In the genomic region with DNA sequence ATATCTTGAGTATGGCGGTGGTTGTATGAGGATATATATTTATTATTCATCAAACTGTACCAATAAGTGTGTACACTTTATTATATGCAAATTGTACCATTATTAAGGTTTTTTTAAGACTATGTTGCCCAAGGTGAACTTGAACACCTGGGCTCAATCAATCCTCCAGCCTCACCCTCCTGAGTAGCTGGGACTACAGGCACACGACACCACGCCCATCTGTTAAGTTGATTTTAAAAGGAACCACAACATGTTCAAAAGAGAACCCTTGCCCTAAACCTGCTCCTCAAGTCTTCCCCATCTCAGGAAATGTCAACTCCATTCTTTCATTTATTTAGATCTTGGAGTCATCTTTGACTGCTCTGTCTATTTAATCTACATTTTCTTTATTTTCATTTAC, we compare ENCODE assay signal across 35 cellular contexts.
"Had no signal": no experiment of that assay in that cellular context is flagged by ENCODE, and none has a peak within 500 bp of the region (broad histone marks: within the 10 kb centered on the region; RNA-seq: fewer than 3 reads in every experiment).

No MANE protein-coding gene starts in this region.

- ATAC-seq: activated CD8-positive, alpha-beta T cell treated with anti-CD3 and anti-CD28 coated beads for 36 hours; activated naive CD4-positive, alpha-beta T cell treated with anti-CD3 and anti-CD28 coated beads, Interleukin-2, amount 50 U/mL, for 72 hours; activated T-cell treated with anti-CD3 and anti-CD28 coated beads, Interleukin-2, amount 50 U/mL, for 4 hours; activated T-cell treated with anti-CD3 and anti-CD28 coated beads, Interleukin-2, amount 50 U/mL, for 72 hours; activated T-helper 17 cell treated with anti-CD3 and anti-CD28 coated beads, Interleukin-2, amount 50 U/mL, for 72 hours; body of pancreas; T-cell; T-helper 17 cell had no signal

- H3K27ac ChIP-seq: adrenal gland, body of pancreas, brain microvascular endothelial cell, breast epithelium, VCaP had no signal

- DNase-seq: activated B cell treated with CpG ODN at 0.5 μM for 24 hours; activated CD4-positive, alpha-beta memory T cell treated with anti-CD3 and anti-CD28 coated beads for 36 hours; activated CD4-positive, alpha-beta T cell treated with anti-CD3 and anti-CD28 coated beads for 4 hours; activated CD4-positive, alpha-beta T cell treated with anti-CD3 and anti-CD28 coated beads, Interleukin-2, amount 10 ng/mL, durations not matched to agents 24 days and 14 days; activated CD4-positive, alpha-beta T cell treated with anti-CD3 and anti-CD28 coated beads, Interleukin-2, amount 50 U/mL, for 1 hour; activated CD4-positive, alpha-beta T cell treated with anti-CD3 and anti-CD28 coated beads, Interleukin-2, amount 50 U/mL, for 4 hours; activated CD4-positive, CD25-positive, alpha-beta regulatory T cell treated with anti-CD3 and anti-CD28 coated beads, Interleukin-2, amount 50 U/mL, for 72 hours; activated CD8-positive, alpha-beta memory T cell treated with anti-CD3 and anti-CD28 coated beads, Interleukin-2, amount 50 U/mL, for 4 hours; activated CD8-positive, alpha-beta T cell treated with anti-CD3 and anti-CD28 coated beads for 36 hours; activated effector memory CD4-positive, alpha-beta T cell treated with anti-CD3 and anti-CD28 coated beads, Interleukin-2, amount 50 U/mL, for 16 hours; activated gamma-delta T cell treated with Interleukin-2 at 50 U/mL for 16 hours; activated naive CD4-positive, alpha-beta T cell; activated naive CD4-positive, alpha-beta T cell treated with anti-CD3 and anti-CD28 coated beads for 36 hours; activated naive CD4-positive, alpha-beta T cell treated with anti-CD3 and anti-CD28 coated beads, Interleukin-2, amount 50 U/mL, for 16 hours; activated naive CD8-positive, alpha-beta T cell treated with anti-CD3 and anti-CD28 coated beads for 36 hours; activated T-cell treated with anti-CD3 and anti-CD28 coated beads for 4 hours; activated T-cell treated with anti-CD3 and anti-CD28 coated beads, Interleukin-2, amount 50 U/mL, for 1 hour; activated T-cell treated with anti-CD3 and anti-CD28 coated beads, Interleukin-2, amount 50 U/mL, for 4 hours; activated T-cell treated with anti-CD3 and anti-CD28 coated beads, Interleukin-2, amount 50 U/mL, for 72 hours; adrenal gland; amniotic stem cell; aorta; body of pancreas; brain microvascular endothelial cell; central memory CD4-positive, alpha-beta T cell; T-cell; T-helper 17 cell; T1000 had no signal

- H3K4me3 Mint-ChIP-seq: activated B cell treated with CpG ODN at 0.5 μM for 24 hours; activated CD4-positive, alpha-beta memory T cell treated with anti-CD3 and anti-CD28 coated beads for 36 hours; activated CD4-positive, alpha-beta T cell treated with anti-CD3 and anti-CD28 coated beads, Interleukin-2, amount 10 ng/mL, durations not matched to agents 24 days and 14 days; activated CD8-positive, alpha-beta T cell treated with anti-CD3 and anti-CD28 coated beads for 36 hours; activated naive CD4-positive, alpha-beta T cell treated with anti-CD3 and anti-CD28 coated beads for 36 hours; activated naive CD8-positive, alpha-beta T cell treated with anti-CD3 and anti-CD28 coated beads for 36 hours; activated T-cell treated with anti-CD3 and anti-CD28 coated beads, Interleukin-2, amount 50 U/mL, for 4 hours; activated T-cell treated with anti-CD3 and anti-CD28 coated beads, Interleukin-2, amount 50 U/mL, for 72 hours; activated T-helper 1 cell treated with anti-CD3 and anti-CD28 coated beads, Interleukin-12 subunit alpha, Interleukin-12 subunit beta, Interleukin-2, Interleukin-4 antibody, amounts not matched to agents 30 ng/mL and 10 ng/mL and 1 ng/mL, durations not matched to agents 14 hours and 24 hours and 36 hours; activated T-helper 17 cell treated with anti-CD3 and anti-CD28 coated beads, Interleukin-2, amount 50 U/mL, for 72 hours; T-cell; T-helper 17 cell had no signal

- FAIRE-seq: astrocyte, TTC549 had no signal

- H3K36me3 ChIP-seq: adrenal gland, brain microvascular endothelial cell, breast epithelium had no signal

- H3K9me3 ChIP-seq: adrenal gland, body of pancreas, breast epithelium had no signal

- H3K4me3 ChIP-seq: adrenal gland, body of pancreas, breast epithelium had no signal

- H3K36me3 Mint-ChIP-seq: activated CD4-positive, alpha-beta memory T cell treated with anti-CD3 and anti-CD28 coated beads for 36 hours; activated naive CD4-positive, alpha-beta T cell treated with anti-CD3 and anti-CD28 coated beads, Interleukin-2, amount 50 U/mL, for 72 hours; activated naive CD8-positive, alpha-beta T cell treated with anti-CD3 and anti-CD28 coated beads for 36 hours; T-cell had no signal

- H3K4me1 ChIP-seq: adrenal gland, body of pancreas, breast epithelium had no signal

- H3K27me3 ChIP-seq: adrenal gland, body of pancreas, brain microvascular endothelial cell, breast epithelium had no signal

- H3K9me3 Mint-ChIP-seq: activated B cell treated with CpG ODN at 0.5 μM for 24 hours; activated CD4-positive, alpha-beta memory T cell treated with anti-CD3 and anti-CD28 coated beads for 36 hours; activated CD4-positive, alpha-beta T cell treated with anti-CD3 and anti-CD28 coated beads, Interleukin-2, amount 10 ng/mL, durations not matched to agents 24 days and 14 days; activated CD8-positive, alpha-beta T cell treated with anti-CD3 and anti-CD28 coated beads for 36 hours; activated naive CD4-positive, alpha-beta T cell treated with anti-CD3 and anti-CD28 coated beads for 36 hours; activated naive CD4-positive, alpha-beta T cell treated with anti-CD3 and anti-CD28 coated beads, Interleukin-2, amount 50 U/mL, for 72 hours; activated naive CD8-positive, alpha-beta T cell treated with anti-CD3 and anti-CD28 coated beads for 36 hours; activated T-cell treated with anti-CD3 and anti-CD28 coated beads, Interleukin-2, amount 50 U/mL, for 4 hours; activated T-cell treated with anti-CD3 and anti-CD28 coated beads, Interleukin-2, amount 50 U/mL, for 72 hours; activated T-helper 1 cell treated with anti-CD3 and anti-CD28 coated beads, Interleukin-12 subunit alpha, Interleukin-12 subunit beta, Interleukin-2, Interleukin-4 antibody, amounts not matched to agents 30 ng/mL and 10 ng/mL and 1 ng/mL, durations not matched to agents 14 hours and 24 hours and 36 hours; activated T-helper 17 cell treated with anti-CD3 and anti-CD28 coated beads, Interleukin-2, amount 50 U/mL, for 72 hours; T-cell had no signal

- H3K27ac Mint-ChIP-seq: activated B cell treated with CpG ODN at 0.5 μM for 24 hours; activated CD4-positive, alpha-beta memory T cell treated with anti-CD3 and anti-CD28 coated beads for 36 hours; activated CD4-positive, alpha-beta T cell treated with anti-CD3 and anti-CD28 coated beads, Interleukin-2, amount 10 ng/mL, durations not matched to agents 24 days and 14 days; activated CD8-positive, alpha-beta T cell treated with anti-CD3 and anti-CD28 coated beads for 36 hours; activated naive CD4-positive, alpha-beta T cell treated with anti-CD3 and anti-CD28 coated beads for 36 hours; activated naive CD4-positive, alpha-beta T cell treated with anti-CD3 and anti-CD28 coated beads, Interleukin-2, amount 50 U/mL, for 72 hours; activated naive CD8-positive, alpha-beta T cell treated with anti-CD3 and anti-CD28 coated beads for 36 hours; activated T-cell treated with anti-CD3 and anti-CD28 coated beads, Interleukin-2, amount 50 U/mL, for 72 hours; activated T-helper 1 cell treated with anti-CD3 and anti-CD28 coated beads, Interleukin-12 subunit alpha, Interleukin-12 subunit beta, Interleukin-2, Interleukin-4 antibody, amounts not matched to agents 30 ng/mL and 10 ng/mL and 1 ng/mL, durations not matched to agents 14 hours and 24 hours and 36 hours; activated T-helper 17 cell treated with anti-CD3 and anti-CD28 coated beads, Interleukin-2, amount 50 U/mL, for 72 hours; T-cell; T-helper 17 cell had no signal

- H3K4me1 Mint-ChIP-seq: activated B cell treated with CpG ODN at 0.5 μM for 24 hours; activated CD4-positive, alpha-beta T cell treated with anti-CD3 and anti-CD28 coated beads, Interleukin-2, amount 10 ng/mL, durations not matched to agents 24 days and 14 days; activated naive CD8-positive, alpha-beta T cell treated with anti-CD3 and anti-CD28 coated beads for 36 hours; activated T-helper 17 cell treated with anti-CD3 and anti-CD28 coated beads, Interleukin-2, amount 50 U/mL, for 72 hours; T-cell; T-helper 17 cell had no signal
